Comparison of ENCODE assay signal across 13 cellular contexts in the genomic region with DNA sequence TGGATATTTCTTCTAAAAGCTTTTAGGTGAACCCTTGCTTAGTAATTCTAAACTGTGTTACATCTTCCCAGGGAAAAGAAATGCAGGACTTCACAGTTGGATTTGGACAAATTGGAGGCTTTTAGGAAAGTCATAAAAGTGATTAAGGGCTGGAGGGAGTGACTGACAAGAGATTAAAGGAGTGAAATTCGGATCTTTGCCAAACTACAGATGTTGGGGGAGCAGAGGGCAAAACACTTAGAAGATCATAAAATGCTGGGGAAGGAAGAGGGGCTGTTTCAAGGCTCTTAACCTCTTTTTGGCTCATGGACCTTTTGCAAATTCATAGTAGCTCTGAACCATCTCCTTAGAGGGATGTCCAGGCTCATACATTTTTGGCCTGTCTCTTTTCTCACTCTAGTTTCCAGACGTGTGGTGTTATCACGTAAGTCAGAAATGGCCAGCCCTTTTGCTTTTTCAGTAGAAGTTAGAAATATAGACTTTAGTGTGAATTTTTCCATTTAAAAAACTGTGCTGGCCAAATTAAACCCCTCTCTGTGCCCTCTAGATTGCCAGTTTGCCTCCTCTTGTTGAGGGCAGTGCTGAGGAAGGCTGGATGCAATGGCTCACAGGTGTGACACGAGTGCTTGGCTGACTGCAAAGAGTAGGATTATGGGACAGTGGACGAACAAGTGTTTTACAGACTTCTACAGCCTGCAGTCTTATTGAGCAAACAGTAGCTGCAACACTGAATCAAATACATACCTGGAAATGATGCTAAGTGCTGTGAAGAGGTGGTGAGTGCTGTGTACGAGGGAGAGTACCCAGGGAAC.
A peak's percentile ranks its signal among the peaks of the same experiment; 100 is the strongest.
DNase-seq lines count a peak whose midpoint lies in the region; TF ChIP-seq lines count a peak whose summit lies in the region.
"Had no signal": no experiment of that assay in that cellular context is flagged by ENCODE, and none has a peak within 500 bp of the region (broad histone marks: within the 10 kb centered on the region; RNA-seq: fewer than 3 reads in every experiment).

No MANE protein-coding gene starts in this region.

- H3K36me3 Mint-ChIP-seq in nephron progenitor cell (ENCODE audit: low read depth), result peaks cover 14% of the 10 kb centered on the region
- H3K36me3 Mint-ChIP-seq: CD4-positive, CD25-positive, alpha-beta regulatory T cell had no signal

- no peaks in the 10 kb centered on the region for H3K36me3 ChIP-seq in ovary
- H3K36me3 ChIP-seq: BLaER1 treated with 17β-estradiol and CSF1 and Interleukin-3, amounts not matched to agents 10 nM and 100 nM had no signal

- peaks cover 6% of the 10 kb centered on the region for H3K27me3 Mint-ChIP-seq in nephron progenitor cell (ENCODE audit: low read depth, poor library complexity)
- H3K27me3 Mint-ChIP-seq: CD4-positive, CD25-positive, alpha-beta regulatory T cell had no signal

- no peaks in the 10 kb centered on the region for H3K9me3 ChIP-seq in ovary
- H3K9me3 ChIP-seq: BLaER1 treated with 17β-estradiol and CSF1 and Interleukin-3, amounts not matched to agents 10 nM and 100 nM had no signal

- H3K27ac Mint-ChIP-seq in nephron progenitor cell, result peak overlapping the region; percentile 71
- H3K27ac Mint-ChIP-seq: CD4-positive, CD25-positive, alpha-beta regulatory T cell had no signal

- no peak for TF ChIP-seq POLR2A in ovary (IDR thresholded peaks at IDR 0.05)

- H3K9me3 Mint-ChIP-seq in nephron progenitor cell, result peaks cover 12% of the 10 kb centered on the region

- WGBS in ovary, 3 donors, result 38 to 41% (median 39%) methylated on average over 6 of the region's 6 CpGs

- TF ChIP-seq CTCF in nephron progenitor cell (IDR thresholded peaks at IDR 0.05), result no peak
- TF ChIP-seq CTCF in ovary (IDR thresholded peaks at IDR 0.05), result no peak

- no peak for TF ChIP-seq EP300 in ovary (IDR thresholded peaks at IDR 0.05)

- H3K4me1 ChIP-seq in ovary (ENCODE audit: insufficient read depth), result no peaks in the 10 kb centered on the region

- intact Hi-C loops in ovary (cut with DNase I), result no loop called here

- DNase-seq in NCI-H82 (lab: John Stamatoyannopoulos, UW), result peak; percentile 4
- no peak for DNase-seq in NCI-H82 treated with DMSO at 0.1 percent for 48 hours (lab: John Stamatoyannopoulos, UW; ENCODE audit: unreplicated experiment)
- peak; percentile 61 for DNase-seq in NCI-H69 (lab: John Stamatoyannopoulos, UW)
- DNase-seq in nephron progenitor cell, result no peak
- no peak for DNase-seq in ovary
- DNase-seq in activated CD4-positive, alpha-beta T cell treated with anti-CD3 and anti-CD28 coated beads, Interleukin-2, amount 50 U/mL, for 1 hour, result no peak
- DNase-seq in cortex of kidney (lab: John Stamatoyannopoulos, UW), result no peak
- DNase-seq: 8988T; ACHN; CD4-positive, CD25-positive, alpha-beta regulatory T cell; DMS53; GF-D8 had no signal

- peaks cover 58% of the 10 kb centered on the region for H3K4me1 Mint-ChIP-seq in nephron progenitor cell
- H3K4me1 Mint-ChIP-seq: CD4-positive, CD25-positive, alpha-beta regulatory T cell had no signal

- no peaks in the 10 kb centered on the region for H3K27me3 ChIP-seq in ovary

- H3K27ac ChIP-seq in ovary, result no peak overlapping the region
- H3K27ac ChIP-seq: BLaER1 treated with 17β-estradiol and CSF1 and Interleukin-3, amounts not matched to agents 10 nM and 100 nM had no signal

- H3K4me3 ChIP-seq in ovary, result no peak overlapping the region
- H3K4me3 ChIP-seq: BLaER1 treated with 17β-estradiol and CSF1 and Interleukin-3, amounts not matched to agents 10 nM and 100 nM had no signal

- H3K4me3 Mint-ChIP-seq in nephron progenitor cell, result peak overlapping the region; percentile 7
- H3K4me3 Mint-ChIP-seq: CD4-positive, CD25-positive, alpha-beta regulatory T cell had no signal

Comparison
In these comparisons a context has a peak if more than half of its experiments do, and no peak if none do; other contexts are left out.
1. DNase-seq: peak in NCI-H82 (single experiment) and NCI-H69 (single experiment); none in NCI-H82 treated with DMSO at 0.1 percent for 48 hours (single experiment), nephron progenitor cell (single experiment), ovary (0 of 5), activated CD4-positive, alpha-beta T cell treated with anti-CD3 and anti-CD28 coated beads, Interleukin-2, amount 50 U/mL, for 1 hour (single experiment) and cortex of kidney (single experiment).